17 cellular contexts compared by ENCODE assay signal in genomic region chr14:55832974-55833373, GRCh38.
A peak's percentile ranks its signal among the peaks of the same experiment; 100 is the strongest.
DNase-seq lines count a peak whose midpoint lies in the region; ATAC-seq, FAIRE-seq and TF ChIP-seq lines count a peak whose summit lies in the region.
"Had no signal": no experiment of that assay in that cellular context is flagged by ENCODE, and none has a peak within 500 bp of the region (broad histone marks: within the 10 kb centered on the region; RNA-seq: fewer than 3 reads in every experiment).

No MANE protein-coding gene starts in this region.

- H3K9me2 ChIP-seq in hepatocyte (replicated peaks; ENCODE audit: insufficient read depth): no peaks in the 10 kb centered on the region

- H3K27ac ChIP-seq in A549: peak overlapping the region; percentile 71 to 74
- peak overlapping the region; percentile 86 for H3K27ac ChIP-seq in hepatocyte

- H2AFZ ChIP-seq in hepatocyte: no peak overlapping the region

- ATAC-seq in A549 (no peak), GM19043 (IDR thresholded peaks at IDR 0.05; ENCODE audit: low read depth, unreplicated experiment) (peak; percentile 50)
- ATAC-seq in stimulated activated effector memory CD8-positive, alpha-beta T cell treated with anti-CD3 and anti-CD28 coated beads, Interleukin-12 subunit alpha, Interleukin-12 subunit beta, amount 100 ng/mL, for 72 hours: no peak
- no peak for ATAC-seq in activated T-cell treated with anti-CD3 and anti-CD28 coated beads, Interleukin-2, amount 50 U/mL, for 4 hours
- ATAC-seq: T-helper 17 cell had no signal

- H3K9me3 ChIP-seq in A549 (no peaks in the 10 kb centered on the region), hepatocyte (ENCODE audit: low read depth) (no peaks in the 10 kb centered on the region)

- no peaks in the 10 kb centered on the region for H3K9me3 Mint-ChIP-seq in stimulated activated effector memory CD8-positive, alpha-beta T cell treated with anti-CD3 and anti-CD28 coated beads, Interleukin-12 subunit alpha, Interleukin-12 subunit beta, amount 100 ng/mL, for 72 hours
- no peaks in the 10 kb centered on the region for H3K9me3 Mint-ChIP-seq in activated T-cell treated with anti-CD3 and anti-CD28 coated beads, Interleukin-2, amount 50 U/mL, for 4 hours

- no peaks in the 10 kb centered on the region for H3K79me2 ChIP-seq in hepatocyte

- no peaks in the 10 kb centered on the region for H3K27me3 Mint-ChIP-seq in activated T-cell treated with anti-CD3 and anti-CD28 coated beads, Interleukin-2, amount 50 U/mL, for 4 hours (ENCODE audit: low read depth)

- H3K27ac Mint-ChIP-seq in stimulated activated effector memory CD8-positive, alpha-beta T cell treated with anti-CD3 and anti-CD28 coated beads, Interleukin-12 subunit alpha, Interleukin-12 subunit beta, amount 100 ng/mL, for 72 hours: no peak overlapping the region
- H3K27ac Mint-ChIP-seq: H9, T-helper 17 cell had no signal

- no peak for TF ChIP-seq RAD21 in A549 (conservative IDR thresholded peaks at IDR 0.05 in 1 of 2, IDR thresholded peaks at IDR 0.05 in 1 of 2)

- H3K36me3 Mint-ChIP-seq in stimulated activated effector memory CD8-positive, alpha-beta T cell treated with anti-CD3 and anti-CD28 coated beads, Interleukin-12 subunit alpha, Interleukin-12 subunit beta, amount 100 ng/mL, for 72 hours: no peaks in the 10 kb centered on the region
- no peaks in the 10 kb centered on the region for H3K36me3 Mint-ChIP-seq in activated T-cell treated with anti-CD3 and anti-CD28 coated beads, Interleukin-2, amount 50 U/mL, for 4 hours (ENCODE audit: insufficient read depth)

- no peak overlapping the region; the same call in 2 of the 3 replicates for H3K4me3 ChIP-seq in A549
- H3K4me3 ChIP-seq in hepatocyte: no peak overlapping the region

- no peak for FAIRE-seq in A549 (lab: Jason Lieb, UNC)
- FAIRE-seq: A204.1 had no signal

- H3K4me1 ChIP-seq in A549: peaks cover 27% of the 10 kb centered on the region
- peaks cover 9% of the 10 kb centered on the region for H3K4me1 ChIP-seq in hepatocyte (ENCODE audit: insufficient read depth)

- H3K4me1 Mint-ChIP-seq in stimulated activated effector memory CD8-positive, alpha-beta T cell treated with anti-CD3 and anti-CD28 coated beads, Interleukin-12 subunit alpha, Interleukin-12 subunit beta, amount 100 ng/mL, for 72 hours: peaks cover 11% of the 10 kb centered on the region
- H3K4me1 Mint-ChIP-seq in activated T-cell treated with anti-CD3 and anti-CD28 coated beads, Interleukin-2, amount 50 U/mL, for 4 hours (ENCODE audit: low read depth): no peaks in the 10 kb centered on the region
- H3K4me1 Mint-ChIP-seq: H9 had no signal

- H3K27me3 ChIP-seq in hepatocyte: no peaks in the 10 kb centered on the region

- H3K4me2 ChIP-seq in A549 (peak overlapping the region; percentile 73), hepatocyte (peak overlapping the region; percentile 61)

- no peak for DNase-seq in A549 (ENCODE audit: low read depth in 1 of 2, low spot score in 1 of 2)
- peak; percentile 26 for DNase-seq in HT-29 (ENCODE audit: low spot score)
- DNase-seq in hepatocyte (ENCODE audit: low spot score): no peak
- DNase-seq in hippocampal formation (lab: John Stamatoyannopoulos, UW): no peak
- DNase-seq in stimulated activated effector memory CD8-positive, alpha-beta T cell treated with anti-CD3 and anti-CD28 coated beads, Interleukin-12 subunit alpha, Interleukin-12 subunit beta, amount 100 ng/mL, for 72 hours (ENCODE audit: low spot score in 2 of 2): no peak
- no peak for DNase-seq in occipital lobe (lab: John Stamatoyannopoulos, UW)
- DNase-seq in activated T-cell treated with anti-CD3 and anti-CD28 coated beads, Interleukin-2, amount 50 U/mL, for 4 hours: no peak
- DNase-seq: AML-193, H9, MV-4-11, NCI-H2081 treated with DMSO at 0.1 percent for 48 hours, NCI-H2227 treated with DMSO at 0.1 percent for 48 hours, NCI-H524 treated with DMSO at 0.1 percent for 48 hours, SHP77, T-helper 17 cell had no signal

- H3K4me3 Mint-ChIP-seq in stimulated activated effector memory CD8-positive, alpha-beta T cell treated with anti-CD3 and anti-CD28 coated beads, Interleukin-12 subunit alpha, Interleukin-12 subunit beta, amount 100 ng/mL, for 72 hours: no peak overlapping the region
- no peak overlapping the region for H3K4me3 Mint-ChIP-seq in activated T-cell treated with anti-CD3 and anti-CD28 coated beads, Interleukin-2, amount 50 U/mL, for 4 hours
- H3K4me3 Mint-ChIP-seq: H9, T-helper 17 cell had no signal

- no peaks in the 10 kb centered on the region for H4K20me1 ChIP-seq in hepatocyte (ENCODE audit: insufficient read depth, poor library complexity, severe bottlenecking)

- TF ChIP-seq EP300 in A549 (IDR thresholded peaks at IDR 0.05): no peak

- CTCF ChIA-PET in A549 (lab: Yijun Ruan, JAX): interaction anchor here (0.9 to 2.2 kb wide), 3 partner anchors 12 to 286 kb away, joined by 3 to 6 read pairs (median 3); partner anchors contain the start of gene PELI2

- POLR2A ChIA-PET in A549 (lab: Yijun Ruan, JAX): no interaction called here

- no peak for TF ChIP-seq POLR2A in A549 (IDR thresholded peaks at IDR 0.05; ENCODE audit: low read length)

- no peaks in the 10 kb centered on the region for H3K36me3 ChIP-seq in hepatocyte (replicated peaks; ENCODE audit: insufficient read depth, low read depth)

- TF ChIP-seq CTCF in A549 (IDR thresholded peaks at IDR 0.05) (no peak), hepatocyte (IDR thresholded peaks at IDR 0.05; ENCODE audit: poor library complexity) (no peak)

- WGBS in A549 (ENCODE audit: missing lambda C conversion rate): 15% methylated on average over 1 of the region's 1 CpG
- 78% methylated on average over 1 of the region's 1 CpG for WGBS in hepatocyte (ENCODE audit: low lambda C conversion rate, missing lambda C conversion rate)

TF ChIP-seq in A549, 52 proteins besides CTCF, POLR2A, EP300 and RAD21:
- TF ChIP-seq EHMT2 (IDR thresholded peaks at IDR 0.05; ENCODE audit: low read depth): no peak
- no peak for TF ChIP-seq TFCP2L1 (CRISPR knock-in tag; IDR thresholded peaks at IDR 0.05)
- TF ChIP-seq MAFK (IDR thresholded peaks at IDR 0.05; ENCODE audit: partially characterized antibody): no peak
- no peak for TF ChIP-seq HOXB13 (CRISPR knock-in tag; IDR thresholded peaks at IDR 0.05; ENCODE audit: low read depth)
- TF ChIP-seq RARB (CRISPR knock-in tag; IDR thresholded peaks at IDR 0.05): no peak
- TF ChIP-seq ZSCAN20 (CRISPR knock-in tag; IDR thresholded peaks at IDR 0.05): no peak
- TF ChIP-seq NPAS2 (CRISPR knock-in tag; IDR thresholded peaks at IDR 0.05; ENCODE audit: borderline replicate concordance): no peak
TF ChIP-seq in A549: peak in this region for 0.
